ENCODE assay signal across 1 cellular context in genomic region chr6:25596928-25597818, GRCh38.
TF ChIP-seq lines count a peak whose summit lies in the region.

No MANE protein-coding gene starts in this region.

TF ChIP-seq in HepG2, 621 proteins besides CTCF, POLR2A, EP300 and RAD21 (continued from another document):
- no peak for TF ChIP-seq FOXP1 (IDR thresholded peaks at IDR 0.05)
- peak; percentile 78 for TF ChIP-seq FOXP1 (CRISPR knock-in tag; IDR thresholded peaks at IDR 0.05)
- peak; percentile 64 for TF ChIP-seq ISL2 (CRISPR knock-in tag; IDR thresholded peaks at IDR 0.05)
- TF ChIP-seq ZNF674 (CRISPR knock-in tag; IDR thresholded peaks at IDR 0.05; ENCODE audit: low read depth) = no peak
- TF ChIP-seq ZNF816 (CRISPR knock-in tag; IDR thresholded peaks at IDR 0.05; ENCODE audit: borderline replicate concordance) = 0 out of 2 replicates have a peak, but pooled peaks have one; percentile 46
- TF ChIP-seq ZNF792 (CRISPR knock-in tag; IDR thresholded peaks at IDR 0.05) = no peak
- no peak for TF ChIP-seq ZHX1 (CRISPR knock-in tag; IDR thresholded peaks at IDR 0.05; ENCODE audit: low read depth)
- TF ChIP-seq HDAC2 (CRISPR knock-in tag; IDR thresholded peaks at IDR 0.05) = 0 out of 2 replicates have a peak, but pooled peaks have one; percentile 21
- TF ChIP-seq, protein P1, sequence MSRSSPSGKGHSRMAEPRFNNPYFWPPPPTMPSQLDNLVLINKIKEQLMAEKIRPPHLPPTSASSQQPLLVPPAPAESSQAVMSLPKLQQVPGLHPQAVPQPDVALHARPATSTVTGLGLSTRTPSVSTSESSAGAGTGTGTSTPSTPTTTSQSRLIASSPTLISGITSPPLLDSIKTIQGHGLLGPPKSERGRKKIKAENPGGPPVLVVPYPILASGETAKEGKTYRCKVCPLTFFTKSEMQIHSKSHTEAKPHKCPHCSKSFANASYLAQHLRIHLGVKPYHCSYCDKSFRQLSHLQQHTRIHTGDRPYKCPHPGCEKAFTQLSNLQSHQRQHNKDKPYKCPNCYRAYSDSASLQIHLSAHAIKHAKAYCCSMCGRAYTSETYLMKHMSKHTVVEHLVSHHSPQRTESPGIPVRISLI (CRISPR knock-in tag; IDR thresholded peaks at IDR 0.05; ENCODE audit: borderline replicate concordance) = peak; percentile 25; the same call in 1 of the 2 replicates
- TF ChIP-seq NFIC (IDR thresholded peaks at IDR 0.05; ENCODE audit: low read length) = peak; percentile 70; the same call in 1 of the 2 replicates
